ENCODE assay signal across 22 cellular contexts in the genomic region with DNA sequence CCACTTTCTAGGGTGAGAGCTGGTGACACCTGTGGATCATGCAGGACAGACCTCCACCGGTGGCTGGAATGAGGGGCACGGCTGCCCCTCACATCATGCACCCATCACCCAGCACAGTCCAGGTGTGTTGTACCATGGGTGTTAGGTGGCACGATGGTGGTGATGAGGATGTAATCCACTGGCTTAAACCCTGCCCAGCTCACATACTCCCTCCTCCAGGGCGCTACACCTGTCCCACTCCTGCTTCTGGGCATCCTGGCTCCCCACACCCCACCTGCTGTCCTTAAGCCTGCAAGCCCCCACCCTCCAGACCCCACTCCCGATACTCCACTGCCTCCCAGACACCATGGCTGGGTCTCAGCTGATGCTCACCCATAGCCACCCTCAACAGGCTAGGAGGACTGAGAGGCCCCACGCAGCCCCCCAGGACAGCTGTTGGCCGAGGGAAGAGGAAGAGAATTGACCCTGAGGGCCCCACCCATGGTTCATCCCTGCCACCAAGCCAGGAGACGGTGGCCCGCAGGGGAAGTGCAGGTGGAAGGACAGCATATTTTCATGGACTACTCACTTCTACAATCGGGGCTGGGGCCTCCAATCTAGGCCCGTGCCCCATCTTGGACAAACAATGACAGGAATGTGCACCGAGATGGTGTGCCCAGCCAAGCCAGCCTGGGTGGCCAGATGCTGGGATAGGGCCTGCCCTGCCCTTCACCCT. TPM values are rescaled to one million over a fixed set of nuclear protein-coding genes. Genes with fewer than 3 reads are reported as not detected.
DNase-seq lines count a peak whose midpoint lies in the region; ATAC-seq and TF ChIP-seq lines count a peak whose summit lies in the region.
"Had no signal": no experiment of that assay in that cellular context is flagged by ENCODE, and none has a peak within 500 bp of the region (broad histone marks: within the 10 kb centered on the region; RNA-seq: fewer than 3 reads in every experiment).

No MANE protein-coding gene starts in this region.

- ATAC-seq in activated T-cell treated with anti-CD3 and anti-CD28 coated beads, Interleukin-2, amount 50 U/mL, for 4 hours, result no peak
- peak; percentile 9 for ATAC-seq in esophagus mucosa
- ATAC-seq: activated CD4-positive, alpha-beta T cell treated with anti-CD3 and anti-CD28 coated beads for 36 hours; activated naive CD4-positive, alpha-beta T cell treated with anti-CD3 and anti-CD28 coated beads, Interleukin-2, amount 50 U/mL, for 72 hours; heart right ventricle had no signal

- no peak overlapping the region for H3K4me3 Mint-ChIP-seq in activated T-cell treated with anti-CD3 and anti-CD28 coated beads, Interleukin-2, amount 50 U/mL, for 24 hours
- H3K4me3 Mint-ChIP-seq in activated T-cell treated with anti-CD3 and anti-CD28 coated beads, Interleukin-2, amount 50 U/mL, for 4 hours, result no peak overlapping the region
- H3K4me3 Mint-ChIP-seq in activated naive CD4-positive, alpha-beta T cell treated with anti-CD3 and anti-CD28 coated beads, Interleukin-2, amount 10 ng/mL, durations not matched to agents 7 days and 5 days, result no peak overlapping the region
- H3K4me3 Mint-ChIP-seq: activated CD4-positive, alpha-beta T cell treated with anti-CD3 and anti-CD28 coated beads for 36 hours had no signal

- H3K9me3 Mint-ChIP-seq in activated T-cell treated with anti-CD3 and anti-CD28 coated beads, Interleukin-2, amount 50 U/mL, for 24 hours, result no peaks in the 10 kb centered on the region
- H3K9me3 Mint-ChIP-seq in activated T-cell treated with anti-CD3 and anti-CD28 coated beads, Interleukin-2, amount 50 U/mL, for 4 hours, result no peaks in the 10 kb centered on the region
- H3K9me3 Mint-ChIP-seq in activated naive CD4-positive, alpha-beta T cell treated with anti-CD3 and anti-CD28 coated beads, Interleukin-2, amount 10 ng/mL, durations not matched to agents 7 days and 5 days, result no peaks in the 10 kb centered on the region
- H3K9me3 Mint-ChIP-seq: activated naive CD4-positive, alpha-beta T cell treated with anti-CD3 and anti-CD28 coated beads, Interleukin-2, amount 50 U/mL, for 72 hours had no signal

- no peak for TF ChIP-seq CTCF in stomach (IDR thresholded peaks at IDR 0.05)
- TF ChIP-seq CTCF in A673 (conservative IDR thresholded peaks at IDR 0.05; ENCODE audit: low read depth, low read length), result no peak
- no peak for TF ChIP-seq CTCF in brain microvascular endothelial cell (IDR thresholded peaks at IDR 0.05; ENCODE audit: low read depth, low read length, missing control alignments)

- TF ChIP-seq EP300 in stomach (IDR thresholded peaks at IDR 0.05), result no peak

- no peaks in the 10 kb centered on the region for H3K27me3 Mint-ChIP-seq in activated T-cell treated with anti-CD3 and anti-CD28 coated beads, Interleukin-2, amount 50 U/mL, for 24 hours
- H3K27me3 Mint-ChIP-seq in activated T-cell treated with anti-CD3 and anti-CD28 coated beads, Interleukin-2, amount 50 U/mL, for 4 hours (ENCODE audit: low read depth), result no peaks in the 10 kb centered on the region
- peaks cover 7% of the 10 kb centered on the region for H3K27me3 Mint-ChIP-seq in activated naive CD4-positive, alpha-beta T cell treated with anti-CD3 and anti-CD28 coated beads, Interleukin-2, amount 10 ng/mL, durations not matched to agents 7 days and 5 days
- H3K27me3 Mint-ChIP-seq: activated CD4-positive, alpha-beta T cell treated with anti-CD3 and anti-CD28 coated beads for 36 hours had no signal

- H3K9me3 ChIP-seq in stomach (no peaks in the 10 kb centered on the region), A673 (ENCODE audit: low read depth, low read length, poor library complexity, severe bottlenecking) (no peaks in the 10 kb centered on the region)
- H3K9me3 ChIP-seq: heart right ventricle, neutrophil had no signal

- BruUV-seq in A673 (replicated peaks; lab: Mats Ljungman, UMichigan), result no TSS peak

- WGBS in stomach, 5 donors, result 68 to 83% (median 70%) methylated on average over 10 to 12 of the region's 12 CpGs

- peak; percentile 22 for DNase-seq in activated T-cell treated with anti-CD3 and anti-CD28 coated beads, Interleukin-2, amount 50 U/mL, for 24 hours
- DNase-seq in activated T-cell treated with anti-CD3 and anti-CD28 coated beads, Interleukin-2, amount 50 U/mL, for 4 hours, result no peak
- peak; percentile 26 for DNase-seq in HT-29 (ENCODE audit: low spot score)
- peak; percentile 17 for DNase-seq in stomach
- DNase-seq in A673 (ENCODE audit: low spot score), result no peak
- no peak for DNase-seq in brain microvascular endothelial cell
- DNase-seq in activated naive CD4-positive, alpha-beta T cell treated with anti-CD3 and anti-CD28 coated beads, Interleukin-2, amount 10 ng/mL, durations not matched to agents 7 days and 5 days, result no peak
- DNase-seq: cortex of kidney; DMS 273 treated with DMSO at 0.1 percent for 48 hours; GDM1; heart right ventricle; NCI-H1436; NCI-H748 treated with DMSO at 0.1 percent for 48 hours; SHP77; stimulated activated CD4-positive, alpha-beta T cell treated with anti-CD3 and anti-CD28 coated beads, Interleukin-12 subunit alpha, Interleukin-12 subunit beta, amount 100 ng/mL, for 4 hours; SW 1271 had no signal

- H3K27me3 ChIP-seq in stomach, result peaks cover 0 to 28% (median 0%) of the 10 kb centered on the region in 3 donors
- H3K27me3 ChIP-seq in A673 (replicated peaks; ENCODE audit: insufficient read depth, low read depth, low read length, poor library complexity), result peaks cover 10% of the 10 kb centered on the region
- no peaks in the 10 kb centered on the region for H3K27me3 ChIP-seq in brain microvascular endothelial cell (replicated peaks)
- H3K27me3 ChIP-seq: neutrophil had no signal

- POLR2A ChIA-PET in A673 (lab: Charles Lee; ENCODE audit: low non-redundant PET), result no interaction called here

- H3K4me1 ChIP-seq in stomach (peaks cover 0 to 24% (median 13%) of the 10 kb centered on the region in 4 donors), A673 (ENCODE audit: insufficient read depth, low read length, poor library complexity, severe bottlenecking) (no peaks in the 10 kb centered on the region)
- H3K4me1 ChIP-seq: heart right ventricle had no signal

- in situ Hi-C loops in brain microvascular endothelial cell (cut with HindIII; ENCODE audit: low pct_ligation_motif_present, low sequenced_read_pairs), result no loop called here

- no peaks in the 10 kb centered on the region for H3K36me3 ChIP-seq in stomach
- no peaks in the 10 kb centered on the region for H3K36me3 ChIP-seq in A673 (ENCODE audit: insufficient read depth, low read length, poor library complexity, severe bottlenecking)
- H3K36me3 ChIP-seq in brain microvascular endothelial cell (replicated peaks), result no peaks in the 10 kb centered on the region
- H3K36me3 ChIP-seq: heart right ventricle, neutrophil had no signal

- intact Hi-C loops in stomach (cut with DNase I; ENCODE audit: low total_unique reads) (no loop called here), A673 (cut with micrococcal nuclease; ENCODE audit: unreplicated experiment) (no loop called here)

- no peaks in the 10 kb centered on the region for H3K36me3 Mint-ChIP-seq in activated T-cell treated with anti-CD3 and anti-CD28 coated beads, Interleukin-2, amount 50 U/mL, for 24 hours (ENCODE audit: low read depth)
- no peaks in the 10 kb centered on the region for H3K36me3 Mint-ChIP-seq in activated T-cell treated with anti-CD3 and anti-CD28 coated beads, Interleukin-2, amount 50 U/mL, for 4 hours (ENCODE audit: insufficient read depth)
- peaks cover 8% of the 10 kb centered on the region for H3K36me3 Mint-ChIP-seq in activated naive CD4-positive, alpha-beta T cell treated with anti-CD3 and anti-CD28 coated beads, Interleukin-2, amount 10 ng/mL, durations not matched to agents 7 days and 5 days
- H3K36me3 Mint-ChIP-seq: activated naive CD4-positive, alpha-beta T cell treated with anti-CD3 and anti-CD28 coated beads, Interleukin-2, amount 50 U/mL, for 72 hours had no signal

- H3K27ac ChIP-seq in stomach (peak overlapping the region in 2 of 5 donors; percentile 51 to 64), A673 (ENCODE audit: low read depth, low read length, poor library complexity, severe bottlenecking) (no peak overlapping the region), brain microvascular endothelial cell (no peak overlapping the region)
- H3K27ac ChIP-seq: heart right ventricle, neutrophil had no signal

- H3K4me3 ChIP-seq in stomach (no peak overlapping the region), A673 (ENCODE audit: low read depth, low read length, poor library complexity, severe bottlenecking) (no peak overlapping the region), brain microvascular endothelial cell (ENCODE audit: low read depth, low read length) (no peak overlapping the region)
- H3K4me3 ChIP-seq: heart right ventricle had no signal

- no peak overlapping the region for H3K27ac Mint-ChIP-seq in activated T-cell treated with anti-CD3 and anti-CD28 coated beads, Interleukin-2, amount 50 U/mL, for 24 hours
- no peak overlapping the region for H3K27ac Mint-ChIP-seq in activated naive CD4-positive, alpha-beta T cell treated with anti-CD3 and anti-CD28 coated beads, Interleukin-2, amount 10 ng/mL, durations not matched to agents 7 days and 5 days
- H3K27ac Mint-ChIP-seq: activated CD4-positive, alpha-beta T cell treated with anti-CD3 and anti-CD28 coated beads for 36 hours had no signal

- no peak for TF ChIP-seq POLR2A in stomach (IDR thresholded peaks at IDR 0.05)

- H3K4me1 Mint-ChIP-seq in activated T-cell treated with anti-CD3 and anti-CD28 coated beads, Interleukin-2, amount 50 U/mL, for 24 hours (ENCODE audit: low read depth), result peaks cover 50% of the 10 kb centered on the region
- peaks cover 47% of the 10 kb centered on the region for H3K4me1 Mint-ChIP-seq in activated T-cell treated with anti-CD3 and anti-CD28 coated beads, Interleukin-2, amount 50 U/mL, for 4 hours (ENCODE audit: low read depth)
- H3K4me1 Mint-ChIP-seq in activated naive CD4-positive, alpha-beta T cell treated with anti-CD3 and anti-CD28 coated beads, Interleukin-2, amount 10 ng/mL, durations not matched to agents 7 days and 5 days, result peaks cover 75% of the 10 kb centered on the region

- CTCF ChIA-PET in A673 (lab: Charles Lee), result no interaction called here
- CTCF ChIA-PET in activated naive CD4-positive, alpha-beta T cell treated with anti-CD3 and anti-CD28 coated beads, Interleukin-2, amount 10 ng/mL, durations not matched to agents 7 days and 5 days (lab: Charles Lee), result interaction anchor here (15.3 kb wide), 1 partner anchor 16 kb away, joined by 205 read pairs; no protein-coding TSS in a partner anchor

RNA-seq across cellular contexts. Expression of gene MAL, which starts 34.3 kb away (rescaled TPM):
- total RNA-seq in activated T-cell treated with anti-CD3 and anti-CD28 coated beads, Interleukin-2, amount 50 U/mL, for 4 hours, result 1 to 10 TPM; 5.6 to 6.1 (median 6.1) TPM
- total RNA-seq in HT-29 (2014; rRNA removed; shearing (Covaris generic)), result not detected in 2 replicates
- total RNA-seq in esophagus mucosa, result 382 TPM
- total RNA-seq in stomach, result 10 to 100 TPM in 3 of 5 donors, 1 to 10 TPM in 2; 3.2 to 95.5 (median 15.8) TPM
- polyA plus RNA-seq in stomach, result 100 to 1,000 TPM in 1 of 3 donors, 10 to 100 TPM in 2; 14.8 to 198 (median 67.2) TPM
- total RNA-seq in A673 (2021), result not detected in 2 replicates
- total RNA-seq: MCF 10A, subcutaneous adipose tissue had no signal

Comparison
In these comparisons a context has a peak if more than half of its experiments do, and no peak if none do; other contexts are left out.
1. DNase-seq: peak in activated T-cell treated with anti-CD3 and anti-CD28 coated beads, Interleukin-2, amount 50 U/mL, for 24 hours (single experiment), HT-29 (single experiment) and stomach (single experiment); none in activated T-cell treated with anti-CD3 and anti-CD28 coated beads, Interleukin-2, amount 50 U/mL, for 4 hours (single experiment), A673 (single experiment), brain microvascular endothelial cell (single experiment) and activated naive CD4-positive, alpha-beta T cell treated with anti-CD3 and anti-CD28 coated beads, Interleukin-2, amount 10 ng/mL, durations not matched to agents 7 days and 5 days (single experiment).